In the genomic region with DNA sequence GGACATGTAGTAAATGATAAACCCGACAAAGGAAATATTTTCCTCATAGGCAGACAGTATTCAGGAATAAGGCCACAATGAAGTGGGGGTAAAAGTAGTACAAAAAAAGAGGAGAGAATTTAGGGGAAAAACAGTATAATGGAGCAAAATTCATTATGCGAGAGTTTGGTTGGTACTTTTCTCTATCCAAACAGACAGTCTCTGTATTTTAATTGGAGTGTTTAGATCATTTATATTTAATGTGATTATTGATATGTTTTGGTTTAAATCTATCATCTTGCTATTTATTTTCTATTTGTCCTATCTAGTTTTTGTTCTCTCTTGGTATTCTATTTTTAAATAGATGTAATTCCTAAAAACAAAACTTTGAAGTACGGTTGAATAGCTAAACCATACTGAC, we compare ENCODE assay signal across 11 cellular contexts.
"Had no signal": no experiment of that assay in that cellular context is flagged by ENCODE, and none has a peak within 500 bp of the region (broad histone marks: within the 10 kb centered on the region; RNA-seq: fewer than 3 reads in every experiment).

No MANE protein-coding gene starts in this region.

- FAIRE-seq: H1, H54 had no signal

- H3K4me1 ChIP-seq: HAP-1 had no signal

- DNase-seq: GM23248, GOT3, H7, H9, HCEC 1CT, HFFc6 had no signal

- H3K4me3 ChIP-seq: GM23248, GM23338, HAP-1 had no signal

- H2AFZ ChIP-seq: GM23248, GM23338 had no signal

- H3K4me1 Mint-ChIP-seq: GM23338 had no signal

- H3K4me2 ChIP-seq: GM23338 had no signal

- H3K9ac ChIP-seq: GM23248 had no signal

- H3K36me3 ChIP-seq: HAP-1 had no signal

- H3K9me3 ChIP-seq: HAP-1 had no signal

- H3K27ac ChIP-seq: GM23248 had no signal

- ATAC-seq: GM23338, HCT116 had no signal

- H3K4me3 Mint-ChIP-seq: GM23338, H9, HFFc6 had no signal

- H3K27ac Mint-ChIP-seq: GM23338, H9, HFFc6 had no signal
